Comparison of ENCODE assay signal across 8 cellular contexts in the genomic region with DNA sequence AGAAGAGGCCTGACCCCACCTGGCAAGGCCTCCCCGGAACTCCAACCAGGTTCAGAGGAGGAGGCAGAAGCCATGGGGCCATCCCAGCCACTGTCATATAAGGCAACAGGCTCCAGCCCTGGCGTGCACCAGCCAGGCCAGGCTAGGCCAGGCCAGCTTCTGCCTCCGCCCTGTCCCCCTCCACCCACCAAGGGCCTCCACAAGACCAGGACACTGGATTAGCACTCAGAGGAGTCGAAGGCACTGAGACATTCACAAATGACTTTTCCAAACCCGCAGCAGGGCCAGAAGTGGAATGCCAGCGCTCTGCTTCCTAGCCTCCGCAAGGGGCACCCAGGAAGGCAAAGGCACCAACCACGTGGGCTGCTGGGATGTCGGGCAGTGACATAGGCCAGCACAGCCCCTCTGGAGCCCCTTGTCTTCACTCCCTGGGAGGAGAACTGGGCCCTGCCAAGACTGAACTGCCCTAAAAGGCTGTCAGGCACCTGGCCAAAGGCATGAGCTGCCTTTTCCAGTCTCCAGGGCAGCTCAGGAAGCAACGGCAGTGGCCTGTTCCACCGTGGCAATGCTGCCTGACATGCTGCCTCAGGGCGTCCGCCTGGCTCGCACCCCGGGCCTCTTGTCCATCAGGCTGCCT. TPM values are rescaled to one million over a fixed set of nuclear protein-coding genes. Genes with fewer than 3 reads are reported as not detected.
A peak's percentile ranks its signal among the peaks of the same experiment; 100 is the strongest.
DNase-seq lines count a peak whose midpoint lies in the region; ATAC-seq and TF ChIP-seq lines count a peak whose summit lies in the region.
"Had no signal": no experiment of that assay in that cellular context is flagged by ENCODE, and none has a peak within 500 bp of the region (broad histone marks: within the 10 kb centered on the region; RNA-seq: fewer than 3 reads in every experiment).

No MANE protein-coding gene starts in this region.

- intact Hi-C loops in mucosa of descending colon (cut with DNase I, micrococcal nuclease), result loop anchor here in 1 of 2 donors (5.0 kb wide), 1 partner anchor 35 kb away; the partner anchor contains the start of gene SEMA4C

- no peaks in the 10 kb centered on the region for H3K36me3 ChIP-seq in mucosa of descending colon (ENCODE audit: low read depth)

- H3K4me3 Mint-ChIP-seq in type B pancreatic cell, result peak overlapping the region; percentile 61

- no peak for TF ChIP-seq CTCF in mucosa of descending colon (IDR thresholded peaks at IDR 0.05)
- TF ChIP-seq CTCF in type B pancreatic cell (conservative IDR thresholded peaks at IDR 0.05), result no peak

- no peaks in the 10 kb centered on the region for H3K27me3 Mint-ChIP-seq in type B pancreatic cell

- peaks cover 43% of the 10 kb centered on the region for H3K4me1 Mint-ChIP-seq in type B pancreatic cell (ENCODE audit: unreplicated experiment)

- peak overlapping the region; percentile 48 for H3K27ac Mint-ChIP-seq in type B pancreatic cell

- H3K9me3 ChIP-seq in mucosa of descending colon, result no peaks in the 10 kb centered on the region

- ATAC-seq in mucosa of descending colon, result peak; percentile 74
- no peak for ATAC-seq in HG02763 (IDR thresholded peaks at IDR 0.05; ENCODE audit: unreplicated experiment)

- peaks cover 6% of the 10 kb centered on the region for H3K4me1 ChIP-seq in mucosa of descending colon (ENCODE audit: low read depth)

- peak; percentile 9 for DNase-seq in SK-MEL-5 (ENCODE audit: low read depth, low spot score)
- DNase-seq in fibroblast of gingiva (ENCODE audit: low read depth), result peak; percentile 73
- peak; percentile 51 to 74 (median 66) for DNase-seq in mucosa of descending colon
- DNase-seq in type B pancreatic cell (ENCODE audit: extremely low spot score, unreplicated experiment), result no peak
- DNase-seq in stimulated activated CD8-positive, alpha-beta memory T cell treated with anti-CD3 and anti-CD28 coated beads, Interleukin-4, amount 100 ng/mL, for 48 hours, result no peak
- DNase-seq in activated CD4-positive, alpha-beta T cell treated with anti-CD3 and anti-CD28 coated beads for 4 hours, result no peak
- DNase-seq: NCI-H1930 had no signal

- no peaks in the 10 kb centered on the region for H3K36me3 Mint-ChIP-seq in type B pancreatic cell

- in situ Hi-C loops in SK-MEL-5 (cut with HindIII; ENCODE audit: low pct_unique_long_range_greater_than_20kb, low sequenced_read_pairs), result no loop called here

- no peak overlapping the region for H3K4me3 ChIP-seq in mucosa of descending colon

- H3K9me3 Mint-ChIP-seq in type B pancreatic cell, result no peaks in the 10 kb centered on the region

RNA-seq across cellular contexts. Expression of gene SEMA4C, which starts 37.6 kb away (rescaled TPM):
- total RNA-seq in SK-MEL-5 (2014; rRNA removed; shearing (Covaris generic)), result 42.7 and 51.4 TPM in 2 replicates
- polyA plus RNA-seq in SK-MEL-5 (2015; cell fraction: cytosol; rRNA removed), result 55.6 and 70.5 TPM in 2 replicates
- polyA plus RNA-seq in SK-MEL-5 (2015; cell fraction: nucleus; rRNA removed), result 140 and 151 TPM in 2 replicates
- total RNA-seq in mucosa of descending colon, result 10 to 100 TPM; 14.4 to 83.8 (median 17.5) TPM
- total RNA-seq in type B pancreatic cell (ENCODE audit: low replicate concordance), result 45.5 and 58.1 TPM in 2 replicates

RNA-seq across cellular contexts. Expression of gene ANKRD39, which starts 49.7 kb away (rescaled TPM):
- 10.1 and 14.0 TPM in 2 replicates for total RNA-seq in SK-MEL-5 (2014; rRNA removed; shearing (Covaris generic))
- polyA plus RNA-seq in SK-MEL-5 (2015; cell fraction: cytosol; rRNA removed), result 21.4 and 31.6 TPM in 2 replicates
- polyA plus RNA-seq in SK-MEL-5 (2015; cell fraction: nucleus; rRNA removed), result 20.1 and 32.3 TPM in 2 replicates
- total RNA-seq in mucosa of descending colon (10 to 100 TPM; 11.2 to 14.1 (median 12.2) TPM), type B pancreatic cell (ENCODE audit: low replicate concordance) (16.6 and 17.7 TPM in 2 replicates)

Comparison
In these comparisons a context has a peak if more than half of its experiments do, and no peak if none do; other contexts are left out.
1. DNase-seq: peak in SK-MEL-5 (single experiment), fibroblast of gingiva (single experiment) and mucosa of descending colon (3 of 3); none in type B pancreatic cell (single experiment), stimulated activated CD8-positive, alpha-beta memory T cell treated with anti-CD3 and anti-CD28 coated beads, Interleukin-4, amount 100 ng/mL, for 48 hours (single experiment) and activated CD4-positive, alpha-beta T cell treated with anti-CD3 and anti-CD28 coated beads for 4 hours (0 of 2).